Comparison of ENCODE assay signal across 1 cellular context in genomic region chr19:5940260-5941208, GRCh38.
TF ChIP-seq lines count a peak whose summit lies in the region.

No MANE protein-coding gene starts in this region.

TF ChIP-seq in K562, 482 proteins besides CTCF, POLR2A, EP300 and RAD21:
- TF ChIP-seq THRAP3 (IDR thresholded peaks at IDR 0.05; ENCODE audit: borderline replicate concordance) (no peak), STAG1 (CRISPR knock-in tag; IDR thresholded peaks at IDR 0.05; ENCODE audit: borderline replicate concordance) (no peak), TCF7L2 (IDR thresholded peaks at IDR 0.05; ENCODE audit: low read depth, low read length) (no peak), KDM2B (CRISPR knock-in tag; IDR thresholded peaks at IDR 0.05) (no peak), POLR2G (IDR thresholded peaks at IDR 0.05; ENCODE audit: low read depth, low read length) (peak; percentile 36; the same call in 1 of the 2 replicates)
